Comparison of ENCODE assay signal across 19 cellular contexts in the genomic region with DNA sequence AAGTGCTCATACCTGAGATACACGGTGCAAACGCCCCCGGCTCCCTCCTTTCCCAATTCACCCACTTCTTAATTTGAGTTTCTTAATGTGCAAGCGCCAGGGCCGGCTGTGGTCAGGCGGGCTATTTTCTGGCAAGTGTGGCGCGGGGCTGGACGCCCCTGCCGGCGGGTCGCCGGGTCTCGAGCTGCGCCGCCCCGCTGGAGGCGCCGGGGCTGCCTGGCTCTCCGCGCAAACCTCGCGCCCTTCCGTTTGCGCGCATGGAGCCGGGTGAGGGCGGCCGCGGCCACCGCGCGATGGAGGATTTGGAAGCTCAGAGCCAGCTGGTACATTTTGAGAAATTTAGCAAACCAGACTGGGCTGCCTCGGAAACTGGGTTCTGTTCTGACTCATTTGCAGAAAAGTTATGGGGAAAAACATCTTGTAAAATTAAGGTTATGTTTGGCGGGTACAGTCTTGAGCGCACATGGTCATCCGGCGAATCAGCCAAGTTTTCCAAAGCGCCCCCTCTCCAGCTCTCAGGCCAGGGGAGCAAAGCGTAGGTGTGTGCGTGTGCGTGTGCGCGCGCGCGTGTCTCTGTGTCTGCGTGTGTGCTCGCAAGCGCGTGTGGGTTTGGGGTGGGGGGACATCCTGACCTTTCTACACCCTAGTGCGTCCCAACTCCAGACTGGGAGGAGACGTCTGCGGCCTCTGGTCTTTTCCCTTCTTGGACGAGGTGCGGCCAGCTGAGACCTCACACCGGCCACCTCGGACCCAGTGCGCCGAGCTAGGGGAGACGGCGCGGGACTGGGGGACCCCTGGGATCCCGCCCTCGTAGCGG. TPM values are rescaled to one million over a fixed set of nuclear protein-coding genes. Genes with fewer than 3 reads are reported as not detected.
DNase-seq lines count a peak whose midpoint lies in the region; ATAC-seq and TF ChIP-seq lines count a peak whose summit lies in the region.
"Had no signal": no experiment of that assay in that cellular context is flagged by ENCODE, and none has a peak within 500 bp of the region (broad histone marks: within the 10 kb centered on the region; RNA-seq: fewer than 3 reads in every experiment).

No MANE protein-coding gene starts in this region.

- CTCF ChIA-PET in A673 (lab: Charles Lee) = no interaction called here

- no TSS peak for BruUV-seq in A673 (replicated peaks; lab: Mats Ljungman, UMichigan)

- H3K36me3 ChIP-seq in A673 (ENCODE audit: insufficient read depth, low read length, poor library complexity, severe bottlenecking) (no peaks in the 10 kb centered on the region), H7 (replicated peaks; ENCODE audit: control insufficient read depth, insufficient read depth, low read length) (no peaks in the 10 kb centered on the region)
- H3K36me3 ChIP-seq: colonic mucosa, suprapubic skin had no signal

- no peaks in the 10 kb centered on the region for H3K9me3 ChIP-seq in A673 (ENCODE audit: low read depth, low read length, poor library complexity, severe bottlenecking)
- H3K9me3 ChIP-seq: Caco-2, colonic mucosa, suprapubic skin had no signal

- H3K4me1 ChIP-seq in A673 (ENCODE audit: insufficient read depth, low read length, poor library complexity, severe bottlenecking) = peaks cover 37% of the 10 kb centered on the region
- H3K4me1 ChIP-seq: Caco-2, colonic mucosa had no signal

- H3K27ac ChIP-seq in A673 (ENCODE audit: low read depth, low read length, poor library complexity, severe bottlenecking) = peak overlapping the region; percentile 95
- peak overlapping the region; percentile 52 for H3K27ac ChIP-seq in layer of hippocampus (ENCODE audit: low read depth, low read length)
- H3K27ac ChIP-seq: colonic mucosa, suprapubic skin had no signal

- H3K4me3 ChIP-seq in A673 (ENCODE audit: low read depth, low read length, poor library complexity, severe bottlenecking) (peak overlapping the region; percentile 71), H7 (ENCODE audit: insufficient read depth, low read depth, low read length) (peak overlapping the region; percentile 28)
- H3K4me3 ChIP-seq: colonic mucosa, suprapubic skin had no signal

- H3K27me3 ChIP-seq in A673 (replicated peaks; ENCODE audit: insufficient read depth, low read depth, low read length, poor library complexity) = no peaks in the 10 kb centered on the region
- peaks cover 90% of the 10 kb centered on the region for H3K27me3 ChIP-seq in H7 (ENCODE audit: control insufficient read depth, insufficient read depth, low read length)
- peaks cover 26% of the 10 kb centered on the region for H3K27me3 ChIP-seq in layer of hippocampus (ENCODE audit: control insufficient read depth, insufficient read depth, low read length)

- ATAC-seq in GM18861 (IDR thresholded peaks at IDR 0.05; ENCODE audit: unreplicated experiment) = no peak
- ATAC-seq: activated CD4-positive, CD25-positive, alpha-beta regulatory T cell treated with anti-CD3 and anti-CD28 coated beads, Interleukin-2, amount 50 U/mL, for 24 hours had no signal

- TF ChIP-seq CTCF in A673 (conservative IDR thresholded peaks at IDR 0.05; ENCODE audit: low read depth, low read length) = no peak

- DNase-seq in A673 (ENCODE audit: low spot score) = peak; percentile 67
- peak; percentile 89 for DNase-seq in H7
- peak; percentile 38 for DNase-seq in cerebellum (ENCODE audit: low spot score)
- DNase-seq in activated effector memory CD4-positive, alpha-beta T cell treated with Interleukin-2 at 50 U/mL for 16 hours = no peak
- no peak for DNase-seq in activated gamma-delta T cell (lab: John Stamatoyannopoulos, UW)
- no peak for DNase-seq in NCI-H2081 (lab: John Stamatoyannopoulos, UW)
- DNase-seq: activated gamma-delta T cell treated with Interleukin-2 at 50 U/mL for 16 hours; Caco-2; colonic mucosa; NCI-H1048; stimulated activated CD4-positive, alpha-beta T cell treated with anti-CD3 and anti-CD28 coated beads, Interleukin-4, amount 100 ng/mL, for 1 hour had no signal

- intact Hi-C loops in A673 (cut with micrococcal nuclease; ENCODE audit: unreplicated experiment) = loop anchor here (10.0 kb wide), 1 partner anchor 262 kb away; no protein-coding TSS in a partner anchor

- POLR2A ChIA-PET in A673 (lab: Charles Lee; ENCODE audit: low non-redundant PET) = interaction anchor here (0.7 kb wide), 1 partner anchor 11 kb away, joined by 3 read pairs; no protein-coding TSS in a partner anchor

RNA-seq across cellular contexts. Expression of gene OTX2, which starts 6.5 kb away (rescaled TPM):
- total RNA-seq in A673 (2021) (129 and 147 TPM in 2 replicates), cerebellum (24.6 TPM)
- 85.8 and 148 TPM in 2 replicates for total RNA-seq in H7 (2014; rRNA removed; shearing (Covaris generic))
- total RNA-seq: Caco-2; colonic mucosa; kidney epithelial cell; osteoblast; skeletal muscle tissue; suprapubic skin; T-helper 1 cell treated with Interleukin-12 subunit alpha and Interleukin-12 subunit beta and Interleukin-4 antibody, amounts not matched to agents 30 ng/mL and 1 ng/mL, for 36 hours had no signal

Comparison
In these comparisons a context has a peak if more than half of its experiments do, and no peak if none do; other contexts are left out.
1. DNase-seq: peak in A673 (single experiment), H7 (single experiment) and cerebellum (single experiment); none in activated effector memory CD4-positive, alpha-beta T cell treated with Interleukin-2 at 50 U/mL for 16 hours (single experiment), activated gamma-delta T cell (single experiment) and NCI-H2081 (0 of 2).